In the genomic region with DNA sequence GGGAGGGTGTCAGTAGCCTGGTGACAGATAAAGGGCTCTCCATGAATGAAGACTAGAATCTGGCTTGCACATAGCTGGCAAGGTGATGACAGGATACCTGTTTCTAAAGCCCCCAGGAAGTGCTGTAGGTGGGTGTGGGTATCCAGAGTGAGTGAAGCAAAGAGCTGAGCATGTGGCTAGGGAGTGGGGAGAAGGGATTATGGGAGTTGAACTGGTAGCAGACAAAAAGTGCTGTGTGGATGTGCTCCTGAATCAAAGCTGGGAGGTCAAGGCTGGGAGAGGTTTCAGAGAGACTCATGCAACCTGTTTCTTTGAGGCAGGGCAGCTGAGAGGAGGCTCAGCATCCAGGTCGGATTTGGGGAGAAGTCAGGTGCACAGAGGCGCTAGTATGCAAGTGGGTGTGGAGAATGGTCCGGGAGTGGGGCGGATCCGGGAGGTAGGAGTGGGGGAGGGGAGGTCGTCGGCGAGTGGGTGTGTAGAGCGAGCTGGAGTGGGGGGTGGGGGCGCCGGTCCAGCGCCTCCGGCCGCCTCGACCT, we compare ENCODE assay signal across 9 cellular contexts. TPM values are rescaled to one million over a fixed set of nuclear protein-coding genes. Genes with fewer than 3 reads are reported as not detected.
DNase-seq lines count a peak whose midpoint lies in the region; ATAC-seq and TF ChIP-seq lines count a peak whose summit lies in the region.
"Had no signal": no experiment of that assay in that cellular context is flagged by ENCODE, and none has a peak within 500 bp of the region (broad histone marks: within the 10 kb centered on the region; RNA-seq: fewer than 3 reads in every experiment).

No MANE protein-coding gene starts in this region.

- H3K36me3 ChIP-seq in BE2C (no peaks in the 10 kb centered on the region), left ventricle myocardium inferior (no peaks in the 10 kb centered on the region), trophoblast cell (ENCODE audit: control insufficient read depth in 1 of 2, insufficient read depth in 2 of 2, low read length in 2 of 2) (no peaks in the 10 kb centered on the region)

- no peaks in the 10 kb centered on the region for H3K4me1 ChIP-seq in BE2C
- peaks cover 12% of the 10 kb centered on the region for H3K4me1 ChIP-seq in left ventricle myocardium inferior
- no peaks in the 10 kb centered on the region for H3K4me1 ChIP-seq in trophoblast cell (ENCODE audit: control insufficient read depth in 1 of 2, insufficient read depth in 2 of 2, low read length in 2 of 2)

- intact Hi-C loops in left ventricle myocardium inferior (cut with micrococcal nuclease): no loop called here
- intact Hi-C loops in activated CD8-positive, alpha-beta T cell treated with anti-CD3 and anti-CD28 coated beads for 36 hours (cut with micrococcal nuclease): no loop called here

- H3K27ac Mint-ChIP-seq in activated CD8-positive, alpha-beta T cell treated with anti-CD3 and anti-CD28 coated beads for 36 hours: no peak overlapping the region
- H3K27ac Mint-ChIP-seq: activated T-helper 2 cell treated with anti-CD3 and anti-CD28 coated beads, Interferon-gamma antibody, Interleukin-2, Interleukin-4, amounts not matched to agents 10 μg/mL and 5 μg/mL and 100 μg/mL, durations not matched to agents 14 hours and 24 hours and 36 hours had no signal

- H3K9me3 ChIP-seq in BE2C: no peaks in the 10 kb centered on the region
- no peaks in the 10 kb centered on the region for H3K9me3 ChIP-seq in left ventricle myocardium inferior (replicated peaks)
- no peaks in the 10 kb centered on the region for H3K9me3 ChIP-seq in trophoblast cell (ENCODE audit: insufficient read depth, low read depth, low read length)

- H3K79me1 ChIP-seq in trophoblast cell (ENCODE audit: low read length): no peaks in the 10 kb centered on the region

- H3K23ac ChIP-seq in trophoblast cell (ENCODE audit: low read length): no peak overlapping the region

- no peak overlapping the region for H3K14ac ChIP-seq in trophoblast cell (ENCODE audit: low read length)

- no peak overlapping the region for H2BK120ac ChIP-seq in trophoblast cell (ENCODE audit: insufficient read depth, low read length, poor library complexity)

- H3K27me3 ChIP-seq in BE2C (peaks cover 6% of the 10 kb centered on the region), left ventricle myocardium inferior (ENCODE audit: low read depth) (peaks cover 79% of the 10 kb centered on the region), trophoblast cell (ENCODE audit: insufficient read depth, low read length) (peaks cover 22% of the 10 kb centered on the region)

- no peaks in the 10 kb centered on the region for H3K4me1 Mint-ChIP-seq in activated CD8-positive, alpha-beta T cell treated with anti-CD3 and anti-CD28 coated beads for 36 hours (ENCODE audit: low read depth)

- no peak overlapping the region for H2AFZ ChIP-seq in trophoblast cell (ENCODE audit: insufficient read depth, low read length, poor library complexity)

- H3K79me2 ChIP-seq in trophoblast cell (ENCODE audit: control insufficient read depth, insufficient read depth, low read length, poor library complexity): no peaks in the 10 kb centered on the region

- no peak overlapping the region for H3K4me3 Mint-ChIP-seq in activated CD8-positive, alpha-beta T cell treated with anti-CD3 and anti-CD28 coated beads for 36 hours

- POLR2A ChIA-PET in activated CD8-positive, alpha-beta T cell treated with anti-CD3 and anti-CD28 coated beads for 36 hours (lab: Charles Lee): interaction anchor here (0.5 kb wide), 1 partner anchor 324 kb away, joined by 4 read pairs; no protein-coding TSS in a partner anchor

- no peaks in the 10 kb centered on the region for H3K36me3 Mint-ChIP-seq in activated CD8-positive, alpha-beta T cell treated with anti-CD3 and anti-CD28 coated beads for 36 hours (ENCODE audit: low read depth)

- no peak overlapping the region for H2BK5ac ChIP-seq in trophoblast cell (ENCODE audit: low read depth, low read length, poor library complexity)

- H2AK5ac ChIP-seq in trophoblast cell (ENCODE audit: low read length): no peak overlapping the region

- no peak overlapping the region for H3K18ac ChIP-seq in trophoblast cell (ENCODE audit: low read length)

- H3K4me3 ChIP-seq in BE2C (ENCODE audit: low read depth, low read length) (peak overlapping the region; percentile 18), left ventricle myocardium inferior (peak overlapping the region; percentile 62), trophoblast cell (ENCODE audit: low read depth, low read length) (no peak overlapping the region)

- WGBS in trophoblast cell (ENCODE audit: extremely low coverage, insufficient coverage, insufficient read length): no CpG with 5 or more reads among the region's 15 CpGs

- H4K8ac ChIP-seq in trophoblast cell (ENCODE audit: low read depth, low read length): no peak overlapping the region

- peak overlapping the region; percentile 53 for H3K4me2 ChIP-seq in trophoblast cell (ENCODE audit: low read length)

- DNase-seq in BE2C (no peak), NCI-H2227 treated with DMSO at 0.1 percent for 48 hours (lab: John Stamatoyannopoulos, UW) (peak; percentile 57), left ventricle myocardium inferior (peak; percentile 16), trophoblast cell (no peak), GF-D8 (lab: John Stamatoyannopoulos, UW) (no peak)
- no peak for DNase-seq in NK-92 treated with Interleukin-12 subunit alpha and Interleukin-12 subunit beta, amount 100 ng/mL, for 24 hours (lab: John Stamatoyannopoulos, UW)
- no peak for DNase-seq in activated CD8-positive, alpha-beta T cell treated with anti-CD3 and anti-CD28 coated beads for 36 hours
- DNase-seq in stimulated activated CD4-positive, alpha-beta T cell treated with anti-CD3 and anti-CD28 coated beads, Interleukin-2, amount 100 ng/mL, for 48 hours: no peak

- no peak overlapping the region for H4K12ac ChIP-seq in trophoblast cell (ENCODE audit: low read depth, low read length)

- H3K9me3 Mint-ChIP-seq in activated CD8-positive, alpha-beta T cell treated with anti-CD3 and anti-CD28 coated beads for 36 hours: no peaks in the 10 kb centered on the region
- H3K9me3 Mint-ChIP-seq: activated T-helper 2 cell treated with anti-CD3 and anti-CD28 coated beads, Interferon-gamma antibody, Interleukin-2, Interleukin-4, amounts not matched to agents 10 μg/mL and 5 μg/mL and 100 μg/mL, durations not matched to agents 14 hours and 24 hours and 36 hours had no signal

- no peak overlapping the region for H2BK12ac ChIP-seq in trophoblast cell (ENCODE audit: low read length)

- H3K27ac ChIP-seq in left ventricle myocardium inferior (replicated peaks): no peak overlapping the region
- H3K27ac ChIP-seq in trophoblast cell (ENCODE audit: low read depth, low read length): no peak overlapping the region

- H3K9ac ChIP-seq in trophoblast cell (ENCODE audit: low read length): no peak overlapping the region

- H4K91ac ChIP-seq in trophoblast cell (ENCODE audit: low read depth, low read length): no peak overlapping the region

- TF ChIP-seq CTCF in BE2C (IDR thresholded peaks at IDR 0.05; ENCODE audit: low read depth, low read length) (no peak), left ventricle myocardium inferior (IDR thresholded peaks at IDR 0.05; ENCODE audit: borderline replicate concordance) (no peak)
- no peak for TF ChIP-seq CTCF in activated CD8-positive, alpha-beta T cell treated with anti-CD3 and anti-CD28 coated beads for 36 hours (IDR thresholded peaks at IDR 0.05)

- ATAC-seq in activated CD8-positive, alpha-beta T cell treated with anti-CD3 and anti-CD28 coated beads for 36 hours: no peak

- CTCF ChIA-PET in activated CD8-positive, alpha-beta T cell treated with anti-CD3 and anti-CD28 coated beads for 36 hours (lab: Charles Lee): no interaction called here

- peaks cover 28% of the 10 kb centered on the region for H3K27me3 Mint-ChIP-seq in activated CD8-positive, alpha-beta T cell treated with anti-CD3 and anti-CD28 coated beads for 36 hours

- no peak overlapping the region for H3K4ac ChIP-seq in trophoblast cell (ENCODE audit: low read depth, low read length)

RNA-seq across cellular contexts. Expression of gene ASTN1, which starts 0.6 kb away (rescaled TPM):
- 0.56 TPM for polyA plus RNA-seq in BE2C (2012; ENCODE audit: insufficient read depth, insufficient read length, low read depth)
- total RNA-seq in left ventricle myocardium inferior: 0.33 TPM
- polyA plus RNA-seq in trophoblast cell (2013): 0.05 and 0.08 TPM in 2 replicates
- total RNA-seq in activated CD8-positive, alpha-beta T cell treated with anti-CD3 and anti-CD28 coated beads for 36 hours: not detected
- total RNA-seq: activated T-helper 2 cell treated with anti-CD3 and anti-CD28 coated beads, Interferon-gamma antibody, Interleukin-2, Interleukin-4, amounts not matched to agents 10 μg/mL and 5 μg/mL and 100 μg/mL, durations not matched to agents 14 hours and 24 hours and 36 hours had no signal

RNA-seq across cellular contexts. Expression of gene BRINP2, which starts 6.8 kb away (rescaled TPM):
- not detected for polyA plus RNA-seq in BE2C (2012; ENCODE audit: insufficient read depth, insufficient read length, low read depth)
- 0.66 TPM for total RNA-seq in left ventricle myocardium inferior
- polyA plus RNA-seq in trophoblast cell (2013): 0.06 and 0.07 TPM in 2 replicates
- total RNA-seq in activated CD8-positive, alpha-beta T cell treated with anti-CD3 and anti-CD28 coated beads for 36 hours: not detected
- total RNA-seq: activated T-helper 2 cell treated with anti-CD3 and anti-CD28 coated beads, Interferon-gamma antibody, Interleukin-2, Interleukin-4, amounts not matched to agents 10 μg/mL and 5 μg/mL and 100 μg/mL, durations not matched to agents 14 hours and 24 hours and 36 hours had no signal

Comparison
In these comparisons a context has a peak if more than half of its experiments do, and no peak if none do; other contexts are left out.
1. DNase-seq: peak in NCI-H2227 treated with DMSO at 0.1 percent for 48 hours (single experiment) and left ventricle myocardium inferior (single experiment); none in BE2C (single experiment), trophoblast cell (0 of 2), NK-92 treated with Interleukin-12 subunit alpha and Interleukin-12 subunit beta, amount 100 ng/mL, for 24 hours (single experiment), GF-D8 (single experiment), activated CD8-positive, alpha-beta T cell treated with anti-CD3 and anti-CD28 coated beads for 36 hours (single experiment) and stimulated activated CD4-positive, alpha-beta T cell treated with anti-CD3 and anti-CD28 coated beads, Interleukin-2, amount 100 ng/mL, for 48 hours (0 of 2).